ENCODE assay signal across 16 cellular contexts in genomic region chr16:73405851-73406250, GRCh38.
"Had no signal": no experiment of that assay in that cellular context is flagged by ENCODE, and none has a peak within 500 bp of the region (broad histone marks: within the 10 kb centered on the region; RNA-seq: fewer than 3 reads in every experiment).

No MANE protein-coding gene starts in this region.

- DNase-seq: activated CD4-positive, alpha-beta T cell treated with anti-CD3 and anti-CD28 coated beads, Interleukin-2, amount 10 ng/mL, durations not matched to agents 7 days and 5 days; activated CD8-positive, alpha-beta T cell treated with anti-CD3 and anti-CD28 coated beads, Interleukin-2, amount 10 ng/mL, durations not matched to agents 7 days and 5 days; activated naive CD4-positive, alpha-beta T cell treated with anti-CD3 and anti-CD28 coated beads for 36 hours; activated T-cell treated with anti-CD3 and anti-CD28 coated beads, Interleukin-2, amount 50 U/mL, for 4 hours; anterior cingulate cortex; caudate nucleus; dorsolateral prefrontal cortex; endodermal cell; left ventricle myocardium superior; mucosa of descending colon; naive thymus-derived CD4-positive, alpha-beta T cell; stimulated activated CD4-positive, alpha-beta T cell treated with anti-CD3 and anti-CD28 coated beads, Interleukin-15, amount 100 ng/mL, for 24 hours; stimulated activated CD4-positive, alpha-beta T cell treated with anti-CD3 and anti-CD28 coated beads, Interleukin-2, amount 100 ng/mL, for 48 hours; stimulated activated naive CD8-positive, alpha-beta T cell treated with anti-CD3 and anti-CD28 coated beads, Interleukin-15, amount 100 ng/mL, for 72 hours; T-helper 9 cell had no signal

- FAIRE-seq: colon had no signal
